9 cellular contexts compared by ENCODE assay signal in genomic region chrX:107154787-107155620, GRCh38. TPM values are rescaled to one million over a fixed set of nuclear protein-coding genes. Genes with fewer than 3 reads are reported as not detected.
DNase-seq lines count a peak whose midpoint lies in the region; ATAC-seq and TF ChIP-seq lines count a peak whose summit lies in the region.
"Had no signal": no experiment of that assay in that cellular context is flagged by ENCODE, and none has a peak within 500 bp of the region (broad histone marks: within the 10 kb centered on the region; RNA-seq: fewer than 3 reads in every experiment).

No MANE protein-coding gene starts in this region.

- no peak for TF ChIP-seq POLR2A in thyroid gland (IDR thresholded peaks at IDR 0.05)

- no peak for ATAC-seq in left ventricle myocardium superior

- peak overlapping the region; percentile 14 for H3K4me3 ChIP-seq in mesodermal cell (ENCODE audit: extremely low read depth, insufficient read depth, low read length, poor library complexity, severe bottlenecking)
- no peak overlapping the region for H3K4me3 ChIP-seq in thyroid gland (replicated peaks in 1 of 3)

- peak; percentile 20 for DNase-seq in EH (ENCODE audit: low read depth)
- peak; percentile 40 for DNase-seq in NCI-H146 (lab: John Stamatoyannopoulos, UW)
- peak; percentile 15 for DNase-seq in amniotic epithelial cell (ENCODE audit: low read depth)
- DNase-seq in left ventricle myocardium superior: no peak
- DNase-seq in thyroid gland: no peak
- DNase-seq in germinal center (ENCODE audit: low spot score): no peak
- DNase-seq in 8988T: no peak

- TF ChIP-seq CTCF in thyroid gland (IDR thresholded peaks at IDR 0.05): no peak

- WGBS in mesodermal cell (ENCODE audit: insufficient coverage in 2 of 2), 2 experiments: 100% methylated on average over 2 of the region's 6 CpGs; no CpG with 5 or more reads in 1 of the 2 experiments
- WGBS in thyroid gland, 2 donors: 80 to 91% methylated on average over 4 to 5 of the region's 6 CpGs

- H3K27me3 ChIP-seq in thyroid gland: no peaks in the 10 kb centered on the region

- H3K36me3 ChIP-seq in mesodermal cell (ENCODE audit: control insufficient read depth, insufficient read depth, low read length) (no peaks in the 10 kb centered on the region), thyroid gland (no peaks in the 10 kb centered on the region)

- H3K27ac ChIP-seq in mesodermal cell (ENCODE audit: low read depth, low read length, severe bottlenecking) (no peak overlapping the region), thyroid gland (no peak overlapping the region)

- H3K9me3 ChIP-seq in mesodermal cell (ENCODE audit: control insufficient read depth, low read length): no peaks in the 10 kb centered on the region
- H3K9me3 ChIP-seq in thyroid gland: no peaks in the 10 kb centered on the region

- no peaks in the 10 kb centered on the region for H3K4me1 ChIP-seq in mesodermal cell (ENCODE audit: control insufficient read depth, insufficient read depth, low read length, poor library complexity, severe bottlenecking)
- H3K4me1 ChIP-seq in thyroid gland: no peaks in the 10 kb centered on the region

- intact Hi-C loops in left ventricle myocardium superior (cut with micrococcal nuclease): no loop called here
- intact Hi-C loops in thyroid gland (cut with DNase I): no loop called here

RNA-seq across cellular contexts. Expression of gene RBM41, which starts 36.4 kb away (rescaled TPM):
- polyA plus RNA-seq in mesodermal cell (2013, experiment 1 of 2): 14.2 TPM
- polyA plus RNA-seq in mesodermal cell (2013, experiment 2 of 2): 13.6 TPM
- total RNA-seq in left ventricle myocardium superior (20.1 TPM), thyroid gland (10 to 100 TPM; 24.0 to 48.8 (median 30.5) TPM)

RNA-seq across cellular contexts. Expression of gene NUP62CL, which starts 51.2 kb away (rescaled TPM):
- polyA plus RNA-seq in mesodermal cell (2013, experiment 1 of 2): 7.0 TPM
- 4.4 TPM for polyA plus RNA-seq in mesodermal cell (2013, experiment 2 of 2)
- 2.2 TPM for total RNA-seq in left ventricle myocardium superior
- 10 to 100 TPM; 10.6 to 16.1 (median 15.3) TPM for total RNA-seq in thyroid gland

RNA-seq across cellular contexts. Expression of gene DNAAF6, which starts 51.4 kb away (rescaled TPM):
- polyA plus RNA-seq in mesodermal cell (2013, experiment 1 of 2): 0.29 TPM
- not detected for polyA plus RNA-seq in mesodermal cell (2013, experiment 2 of 2)
- not detected for total RNA-seq in left ventricle myocardium superior
- not detected for total RNA-seq in thyroid gland
- total RNA-seq: NCI-H460 had no signal

Comparison
In these comparisons a context has a peak if more than half of its experiments do, and no peak if none do; other contexts are left out.
1. DNase-seq: peak in EH (single experiment), NCI-H146 (single experiment) and amniotic epithelial cell (single experiment); none in left ventricle myocardium superior (single experiment), thyroid gland (0 of 2), germinal center (single experiment) and 8988T (single experiment).